Comparison of ENCODE assay signal across 25 cellular contexts in genomic region chr2:40158781-40159180, GRCh38.
"Had no signal": no experiment of that assay in that cellular context is flagged by ENCODE, and none has a peak within 500 bp of the region (broad histone marks: within the 10 kb centered on the region; RNA-seq: fewer than 3 reads in every experiment).

No MANE protein-coding gene starts in this region.

- H3K27me3 ChIP-seq: MG63 had no signal

- ATAC-seq: HepG2, Panc1, PC-3, SK-N-SH treated with all-trans-retinoic acid at 6 μM for 48 hours had no signal

- H3K4me3 ChIP-seq: MG63 had no signal

- H3K9me3 ChIP-seq: MG63 had no signal

- FAIRE-seq: HepG2 had no signal

- H3K27ac ChIP-seq: RWPE1 had no signal

- H3K36me3 ChIP-seq: MG63 had no signal

- DNase-seq: IMR-90, Karpas-422, KG1, MG63, NCI-H1092, NCI-H1105 treated with DMSO at 0.1 percent for 48 hours, NCI-H1417 treated with DMSO at 0.1 percent for 48 hours, NCI-H146, NCI-H1694 treated with DMSO at 0.1 percent for 48 hours, NCI-H1930, NCI-H2081, NCI-H2107, NCI-H2171, NCI-H226, NCI-H446, NCI-H510A, NCI-H524 treated with DMSO at 0.1 percent for 48 hours, NCI-H69, NCI-H774, PC-3, SHP77 had no signal
